40 cellular contexts compared by ENCODE assay signal in the genomic region with DNA sequence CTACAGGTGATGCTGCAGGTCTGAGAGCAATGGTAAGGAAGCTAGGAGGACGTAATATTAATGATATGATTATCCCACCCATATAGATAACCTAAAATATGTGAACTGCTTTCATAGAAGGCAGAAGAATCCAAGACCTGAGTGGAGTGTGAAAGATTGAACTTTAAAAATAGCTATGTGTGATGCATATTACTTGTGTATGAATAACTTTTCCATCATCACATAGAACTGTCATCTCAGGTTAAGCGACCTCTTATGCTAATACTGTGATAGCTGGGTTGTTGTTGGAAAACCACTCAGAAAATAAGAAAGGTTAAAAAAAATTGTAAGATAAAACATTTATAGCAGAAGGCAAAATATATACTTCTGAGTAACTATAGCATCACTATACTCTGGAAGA.
"Had no signal": no experiment of that assay in that cellular context is flagged by ENCODE, and none has a peak within 500 bp of the region (broad histone marks: within the 10 kb centered on the region; RNA-seq: fewer than 3 reads in every experiment).

No MANE protein-coding gene starts in this region.

- ATAC-seq: activated naive CD4-positive, alpha-beta T cell treated with anti-CD3 and anti-CD28 coated beads, Interleukin-2, amount 50 U/mL, for 72 hours; activated naive CD8-positive, alpha-beta T cell treated with anti-CD3 and anti-CD28 coated beads, Interleukin-2, amount 50 U/mL, for 24 hours; activated T-cell treated with anti-CD3 and anti-CD28 coated beads, Interleukin-2, amount 50 U/mL, for 4 hours; activated T-cell treated with anti-CD3 and anti-CD28 coated beads, Interleukin-2, amount 50 U/mL, for 72 hours; activated T-helper 17 cell treated with anti-CD3 and anti-CD28 coated beads, Interleukin-2, amount 50 U/mL, for 72 hours; body of pancreas had no signal

- H3K27ac ChIP-seq: adrenal gland, ascending aorta, body of pancreas, brain microvascular endothelial cell, breast epithelium, cardiac muscle cell had no signal

- H3K27me3 Mint-ChIP-seq: activated T-cell treated with anti-CD3 and anti-CD28 coated beads, Interleukin-2, amount 50 U/mL, for 24 hours; central memory CD8-positive, alpha-beta T cell had no signal

- FAIRE-seq: bronchial epithelial cell had no signal

- DNase-seq: activated effector memory CD4-positive, alpha-beta T cell treated with anti-CD3 and anti-CD28 coated beads, Interleukin-2, amount 50 U/mL, for 16 hours; activated effector memory CD4-positive, alpha-beta T cell treated with Interleukin-2 at 50 U/mL for 16 hours; activated gamma-delta T cell; activated gamma-delta T cell treated with Interleukin-2 at 50 U/mL for 16 hours; activated naive CD4-positive, alpha-beta T cell; activated naive CD4-positive, alpha-beta T cell treated with anti-CD3 and anti-CD28 coated beads for 36 hours; activated naive CD4-positive, alpha-beta T cell treated with anti-CD3 and anti-CD28 coated beads, Interleukin-2, amount 10 ng/mL, durations not matched to agents 7 days and 5 days; activated naive CD4-positive, alpha-beta T cell treated with anti-CD3 and anti-CD28 coated beads, Interleukin-2, amount 50 U/mL, for 16 hours; activated naive CD4-positive, alpha-beta T cell treated with Interleukin-2 at 50 U/mL for 16 hours; activated naive CD8-positive, alpha-beta T cell treated with anti-CD3 and anti-CD28 coated beads for 36 hours; activated naive CD8-positive, alpha-beta T cell treated with anti-CD3 and anti-CD28 coated beads, Interleukin-2, amount 10 ng/mL, durations not matched to agents 7 days and 5 days; activated naive CD8-positive, alpha-beta T cell treated with anti-CD3 and anti-CD28 coated beads, Interleukin-2, amount 50 U/mL, for 24 hours; activated T-cell treated with anti-CD3 and anti-CD28 coated beads for 4 hours; activated T-cell treated with anti-CD3 and anti-CD28 coated beads, Interleukin-2, amount 50 U/mL, for 1 hour; activated T-cell treated with anti-CD3 and anti-CD28 coated beads, Interleukin-2, amount 50 U/mL, for 24 hours; activated T-cell treated with anti-CD3 and anti-CD28 coated beads, Interleukin-2, amount 50 U/mL, for 4 hours; activated T-cell treated with anti-CD3 and anti-CD28 coated beads, Interleukin-2, amount 50 U/mL, for 48 hours; activated T-cell treated with anti-CD3 and anti-CD28 coated beads, Interleukin-2, amount 50 U/mL, for 72 hours; adrenal gland; amniotic stem cell; amygdala; anterior cingulate cortex; aorta; body of pancreas; brain microvascular endothelial cell; caudate nucleus; central memory CD4-positive, alpha-beta T cell; cerebellar nuclear complex had no signal

- H3K4me3 Mint-ChIP-seq: activated naive CD4-positive, alpha-beta T cell treated with anti-CD3 and anti-CD28 coated beads for 36 hours; activated naive CD4-positive, alpha-beta T cell treated with anti-CD3 and anti-CD28 coated beads, Interleukin-2, amount 10 ng/mL, durations not matched to agents 7 days and 5 days; activated naive CD4-positive, alpha-beta T cell treated with anti-CD3 and anti-CD28 coated beads, Interleukin-2, amount 50 U/mL, for 24 hours; activated naive CD8-positive, alpha-beta T cell; activated naive CD8-positive, alpha-beta T cell treated with anti-CD3 and anti-CD28 coated beads for 36 hours; activated naive CD8-positive, alpha-beta T cell treated with anti-CD3 and anti-CD28 coated beads, Interleukin-2, amount 10 ng/mL, durations not matched to agents 7 days and 5 days; activated naive CD8-positive, alpha-beta T cell treated with anti-CD3 and anti-CD28 coated beads, Interleukin-2, amount 50 U/mL, for 24 hours; activated T-cell treated with anti-CD3 and anti-CD28 coated beads, Interleukin-2, amount 50 U/mL, for 24 hours; activated T-cell treated with anti-CD3 and anti-CD28 coated beads, Interleukin-2, amount 50 U/mL, for 4 hours; activated T-cell treated with anti-CD3 and anti-CD28 coated beads, Interleukin-2, amount 50 U/mL, for 72 hours; activated T-helper 1 cell treated with anti-CD3 and anti-CD28 coated beads, Interleukin-12 subunit alpha, Interleukin-12 subunit beta, Interleukin-2, Interleukin-4 antibody, amounts not matched to agents 30 ng/mL and 10 ng/mL and 1 ng/mL, durations not matched to agents 14 hours and 24 hours and 36 hours; activated T-helper 17 cell treated with anti-CD3 and anti-CD28 coated beads, Interleukin-2, amount 50 U/mL, for 72 hours; brain; central memory CD8-positive, alpha-beta T cell had no signal

- H3K9me3 Mint-ChIP-seq: activated naive CD4-positive, alpha-beta T cell treated with anti-CD3 and anti-CD28 coated beads, Interleukin-2, amount 10 ng/mL, durations not matched to agents 7 days and 5 days; activated naive CD4-positive, alpha-beta T cell treated with anti-CD3 and anti-CD28 coated beads, Interleukin-2, amount 50 U/mL, for 24 hours; activated naive CD4-positive, alpha-beta T cell treated with anti-CD3 and anti-CD28 coated beads, Interleukin-2, amount 50 U/mL, for 72 hours; activated naive CD8-positive, alpha-beta T cell treated with anti-CD3 and anti-CD28 coated beads, Interleukin-2, amount 10 ng/mL, durations not matched to agents 7 days and 5 days; activated naive CD8-positive, alpha-beta T cell treated with anti-CD3 and anti-CD28 coated beads, Interleukin-2, amount 50 U/mL, for 24 hours; activated T-cell treated with anti-CD3 and anti-CD28 coated beads, Interleukin-2, amount 50 U/mL, for 24 hours; activated T-cell treated with anti-CD3 and anti-CD28 coated beads, Interleukin-2, amount 50 U/mL, for 4 hours; activated T-cell treated with anti-CD3 and anti-CD28 coated beads, Interleukin-2, amount 50 U/mL, for 72 hours; activated T-helper 17 cell treated with anti-CD3 and anti-CD28 coated beads, Interleukin-2, amount 50 U/mL, for 72 hours; activated T-helper 2 cell treated with anti-CD3 and anti-CD28 coated beads, Interferon-gamma antibody, Interleukin-2, Interleukin-4, amounts not matched to agents 10 μg/mL and 5 μg/mL and 100 μg/mL, durations not matched to agents 14 hours and 24 hours and 36 hours; central memory CD8-positive, alpha-beta T cell had no signal

- H3K4me1 Mint-ChIP-seq: activated naive CD4-positive, alpha-beta T cell treated with anti-CD3 and anti-CD28 coated beads, Interleukin-2, amount 10 ng/mL, durations not matched to agents 7 days and 5 days; activated naive CD4-positive, alpha-beta T cell treated with anti-CD3 and anti-CD28 coated beads, Interleukin-2, amount 50 U/mL, for 24 hours; activated naive CD8-positive, alpha-beta T cell treated with anti-CD3 and anti-CD28 coated beads for 36 hours; activated naive CD8-positive, alpha-beta T cell treated with anti-CD3 and anti-CD28 coated beads, Interleukin-2, amount 10 ng/mL, durations not matched to agents 7 days and 5 days; activated naive CD8-positive, alpha-beta T cell treated with anti-CD3 and anti-CD28 coated beads, Interleukin-2, amount 50 U/mL, for 24 hours; activated T-helper 17 cell treated with anti-CD3 and anti-CD28 coated beads, Interleukin-2, amount 50 U/mL, for 72 hours; brain; central memory CD8-positive, alpha-beta T cell had no signal

- H3K36me3 ChIP-seq: adrenal gland, ascending aorta, brain microvascular endothelial cell, breast epithelium, cardiac muscle cell had no signal

- H3K4me1 ChIP-seq: adrenal gland, ascending aorta, body of pancreas, breast epithelium had no signal

- H3K27me3 ChIP-seq: adrenal gland, ascending aorta, body of pancreas, brain microvascular endothelial cell, breast epithelium, cardiac muscle cell had no signal

- H3K36me3 Mint-ChIP-seq: activated naive CD4-positive, alpha-beta T cell treated with anti-CD3 and anti-CD28 coated beads, Interleukin-2, amount 10 ng/mL, durations not matched to agents 7 days and 5 days; activated naive CD4-positive, alpha-beta T cell treated with anti-CD3 and anti-CD28 coated beads, Interleukin-2, amount 50 U/mL, for 24 hours; activated naive CD4-positive, alpha-beta T cell treated with anti-CD3 and anti-CD28 coated beads, Interleukin-2, amount 50 U/mL, for 72 hours; activated naive CD8-positive, alpha-beta T cell; activated naive CD8-positive, alpha-beta T cell treated with anti-CD3 and anti-CD28 coated beads, Interleukin-2, amount 10 ng/mL, durations not matched to agents 7 days and 5 days had no signal

- H3K27ac Mint-ChIP-seq: activated naive CD4-positive, alpha-beta T cell treated with anti-CD3 and anti-CD28 coated beads for 36 hours; activated naive CD4-positive, alpha-beta T cell treated with anti-CD3 and anti-CD28 coated beads, Interleukin-2, amount 10 ng/mL, durations not matched to agents 7 days and 5 days; activated naive CD4-positive, alpha-beta T cell treated with anti-CD3 and anti-CD28 coated beads, Interleukin-2, amount 50 U/mL, for 24 hours; activated naive CD4-positive, alpha-beta T cell treated with anti-CD3 and anti-CD28 coated beads, Interleukin-2, amount 50 U/mL, for 72 hours; activated naive CD8-positive, alpha-beta T cell; activated naive CD8-positive, alpha-beta T cell treated with anti-CD3 and anti-CD28 coated beads for 36 hours; activated naive CD8-positive, alpha-beta T cell treated with anti-CD3 and anti-CD28 coated beads, Interleukin-2, amount 10 ng/mL, durations not matched to agents 7 days and 5 days; activated naive CD8-positive, alpha-beta T cell treated with anti-CD3 and anti-CD28 coated beads, Interleukin-2, amount 50 U/mL, for 24 hours; activated T-cell treated with anti-CD3 and anti-CD28 coated beads, Interleukin-2, amount 50 U/mL, for 24 hours; activated T-cell treated with anti-CD3 and anti-CD28 coated beads, Interleukin-2, amount 50 U/mL, for 72 hours; activated T-helper 1 cell treated with anti-CD3 and anti-CD28 coated beads, Interleukin-12 subunit alpha, Interleukin-12 subunit beta, Interleukin-2, Interleukin-4 antibody, amounts not matched to agents 30 ng/mL and 10 ng/mL and 1 ng/mL, durations not matched to agents 14 hours and 24 hours and 36 hours; activated T-helper 17 cell treated with anti-CD3 and anti-CD28 coated beads, Interleukin-2, amount 50 U/mL, for 72 hours; activated T-helper 2 cell treated with anti-CD3 and anti-CD28 coated beads, Interferon-gamma antibody, Interleukin-2, Interleukin-4, amounts not matched to agents 10 μg/mL and 5 μg/mL and 100 μg/mL, durations not matched to agents 14 hours and 24 hours and 36 hours; brain had no signal

- H3K9me3 ChIP-seq: adrenal gland, ascending aorta, body of pancreas, breast epithelium had no signal

- H3K4me3 ChIP-seq: adrenal gland, ascending aorta, body of pancreas, breast epithelium, cardiac muscle cell had no signal
